In the genomic region with DNA sequence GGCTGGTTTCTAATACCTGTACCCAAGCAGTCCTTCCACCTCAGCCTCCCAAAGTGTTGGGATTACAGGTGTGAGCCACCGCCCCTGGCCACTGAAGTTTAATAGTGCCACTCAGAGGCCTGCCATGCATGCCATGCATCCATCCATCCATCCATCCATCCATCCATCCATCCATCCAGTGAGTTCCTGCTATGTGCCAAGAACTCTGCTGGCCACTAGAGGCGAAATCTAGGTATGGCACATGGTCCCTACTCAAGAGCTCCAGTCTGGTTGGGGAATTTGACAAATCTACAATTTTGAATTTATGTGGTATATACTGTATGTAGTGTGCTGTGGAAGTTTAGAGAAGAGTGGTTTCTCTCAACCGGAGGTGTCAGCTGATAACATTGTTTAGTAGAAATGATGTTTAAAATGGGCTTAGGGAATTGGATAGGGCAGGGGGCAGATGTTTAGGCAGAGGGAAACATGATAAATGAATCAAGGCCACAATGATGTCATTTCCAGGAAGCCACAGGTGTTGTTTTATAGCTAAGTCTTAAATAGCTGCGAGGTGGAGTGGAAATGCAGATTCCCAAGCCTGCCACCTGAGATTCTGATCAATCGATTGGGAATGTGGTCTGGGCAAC, we compare ENCODE assay signal across 8 cellular contexts.
DNase-seq lines count a peak whose midpoint lies in the region; ATAC-seq, FAIRE-seq and TF ChIP-seq lines count a peak whose summit lies in the region.

No MANE protein-coding gene starts in this region.

- no peaks in the 10 kb centered on the region for H3K27me3 ChIP-seq in HepG2 (ENCODE audit: control insufficient read depth in 1 of 2, insufficient read depth in 2 of 2, low read length in 2 of 2)

- peaks cover 17% of the 10 kb centered on the region for H3K4me1 Mint-ChIP-seq in Calu3 (ENCODE audit: low read depth, unreplicated experiment)
- peaks cover 4% of the 10 kb centered on the region for H3K4me1 Mint-ChIP-seq in activated CD8-positive, alpha-beta T cell treated with anti-CD3 and anti-CD28 coated beads, Interleukin-2, amount 10 ng/mL, durations not matched to agents 7 days and 5 days (ENCODE audit: low read depth)

- POLR2A ChIA-PET in HEK293T (lab: Yijun Ruan, JAX), result no interaction called here
- POLR2A ChIA-PET in activated CD8-positive, alpha-beta T cell treated with anti-CD3 and anti-CD28 coated beads, Interleukin-2, amount 10 ng/mL, durations not matched to agents 7 days and 5 days (lab: Charles Lee), result interaction anchor here (0.6 kb wide), 1 partner anchor 15 kb away, joined by 4 read pairs; no protein-coding TSS in a partner anchor
- POLR2A ChIA-PET in HepG2 (lab: Yijun Ruan, JAX), result no interaction called here

- H3K27ac Mint-ChIP-seq in Calu3 (ENCODE audit: unreplicated experiment), result no peak overlapping the region
- H3K27ac Mint-ChIP-seq in activated CD8-positive, alpha-beta T cell treated with anti-CD3 and anti-CD28 coated beads, Interleukin-2, amount 10 ng/mL, durations not matched to agents 7 days and 5 days, result no peak overlapping the region

- H2AFZ ChIP-seq in HepG2 (ENCODE audit: low read length), result no peak overlapping the region

- no peak overlapping the region for H3K27ac ChIP-seq in HepG2 (ENCODE audit: extremely low read length, insufficient read depth, low read length)

- no peaks in the 10 kb centered on the region for H3K79me2 ChIP-seq in HepG2 (ENCODE audit: insufficient read depth, low read length)

- no peaks in the 10 kb centered on the region for H3K9me3 Mint-ChIP-seq in Calu3 (ENCODE audit: low read depth, unreplicated experiment)
- H3K9me3 Mint-ChIP-seq in activated CD8-positive, alpha-beta T cell treated with anti-CD3 and anti-CD28 coated beads, Interleukin-2, amount 10 ng/mL, durations not matched to agents 7 days and 5 days (ENCODE audit: insufficient read depth), result no peaks in the 10 kb centered on the region

- 0 out of 2 replicates have a peak, but pooled peaks have one; percentile 11 for TF ChIP-seq RAD21 in HepG2 (CRISPR knock-in tag; IDR thresholded peaks at IDR 0.05)

- H3K36me3 ChIP-seq in HepG2 (replicated peaks in 1 of 2; ENCODE audit: control insufficient read depth in 1 of 2, insufficient read depth in 2 of 2, low read length in 2 of 2), result no peaks in the 10 kb centered on the region

- TF ChIP-seq EP300 in HepG2 (IDR thresholded peaks at IDR 0.05; ENCODE audit: low read depth in 2 of 2, low read length in 2 of 2) (no peak), HepG2 (CRISPR knock-in tag; IDR thresholded peaks at IDR 0.05; ENCODE audit: borderline replicate concordance) (no peak)

- H3K4me1 ChIP-seq in HepG2 (ENCODE audit: insufficient read depth, low read length), result no peaks in the 10 kb centered on the region

- H4K20me1 ChIP-seq in HepG2 (ENCODE audit: insufficient read depth, low read length), result no peaks in the 10 kb centered on the region

- DNase-seq in Calu3, result peak; percentile 45
- DNase-seq in HEK293T (ENCODE audit: extremely low spot score), result peak; percentile 30
- DNase-seq in activated CD8-positive, alpha-beta T cell treated with anti-CD3 and anti-CD28 coated beads, Interleukin-2, amount 10 ng/mL, durations not matched to agents 7 days and 5 days, result peak; percentile 23
- peak; percentile 40 for DNase-seq in HepG2 (ENCODE audit: low spot score)
- no peak for DNase-seq in activated T-cell treated with anti-CD3 and anti-CD28 coated beads for 4 hours

- BruUV-seq in Calu3 (replicated peaks; lab: Mats Ljungman, UMichigan) (no TSS peak), HepG2 (replicated peaks; lab: Mats Ljungman, UMichigan) (no TSS peak)

- no peak overlapping the region for H3K4me2 ChIP-seq in HepG2 (ENCODE audit: low read depth, low read length)

- intact Hi-C loops in Calu3 (cut with micrococcal nuclease; ENCODE audit: unreplicated experiment) (no loop called here), HepG2 (cut with micrococcal nuclease; ENCODE audit: unreplicated experiment) (loop anchor here (5.0 kb wide), 1 partner anchor 157 kb away; a partner anchor contains a TSS)

- in situ Hi-C loops in HepG2 (cut with HindIII; ENCODE audit: extremely low pct_ligation_motif_present, low pct_unique_long_range_greater_than_20kb), result loop anchor here (10.0 kb wide), 1 partner anchor 155 kb away; a partner anchor contains a TSS

- no peaks in the 10 kb centered on the region for H3K27me3 Mint-ChIP-seq in Calu3 (ENCODE audit: unreplicated experiment)
- peaks cover 6% of the 10 kb centered on the region for H3K27me3 Mint-ChIP-seq in activated CD8-positive, alpha-beta T cell treated with anti-CD3 and anti-CD28 coated beads, Interleukin-2, amount 10 ng/mL, durations not matched to agents 7 days and 5 days (ENCODE audit: low read depth)

- H3K4me3 Mint-ChIP-seq in Calu3 (ENCODE audit: low read depth, unreplicated experiment), result no peak overlapping the region
- no peak overlapping the region for H3K4me3 Mint-ChIP-seq in activated CD8-positive, alpha-beta T cell treated with anti-CD3 and anti-CD28 coated beads, Interleukin-2, amount 10 ng/mL, durations not matched to agents 7 days and 5 days

- H3K4me3 ChIP-seq in HepG2 (replicated peaks in 1 of 3; ENCODE audit: insufficient read depth in 1 of 3, low read depth in 2 of 3, low read length in 3 of 3), result no peak overlapping the region

- no peak for TF ChIP-seq POLR2A in HepG2 (IDR thresholded peaks at IDR 0.05; ENCODE audit: insufficient read depth in 1 of 2, low read depth in 2 of 2, low read length in 2 of 2)

- H3K36me3 Mint-ChIP-seq in Calu3 (ENCODE audit: insufficient read depth, unreplicated experiment), result no peaks in the 10 kb centered on the region
- no peaks in the 10 kb centered on the region for H3K36me3 Mint-ChIP-seq in activated CD8-positive, alpha-beta T cell treated with anti-CD3 and anti-CD28 coated beads, Interleukin-2, amount 10 ng/mL, durations not matched to agents 7 days and 5 days (ENCODE audit: low read depth)

- 41% methylated on average over 5 of the region's 5 CpGs for WGBS in HepG2 (ENCODE audit: low lambda C conversion rate)

- FAIRE-seq in HepG2 (lab: Jason Lieb, UNC), result peak; percentile 40

- ATAC-seq in activated CD8-positive, alpha-beta T cell treated with anti-CD3 and anti-CD28 coated beads, Interleukin-2, amount 10 ng/mL, durations not matched to agents 7 days and 5 days, result no peak
- ATAC-seq in HepG2 (peak; percentile 74), GM18868 (IDR thresholded peaks at IDR 0.05; ENCODE audit: unreplicated experiment) (no peak), GM18498 (IDR thresholded peaks at IDR 0.05; ENCODE audit: unreplicated experiment) (no peak)
- ATAC-seq in activated CD4-positive, CD25-positive, alpha-beta regulatory T cell treated with anti-CD3 and anti-CD28 coated beads, Interleukin-2, amount 50 U/mL, for 24 hours, result no peak

- H3K9me3 ChIP-seq in HepG2 (ENCODE audit: low read length), result no peaks in the 10 kb centered on the region

- CTCF ChIA-PET in Calu3 (lab: Charles Lee) (interaction anchor here (0.5 to 1.8 kb wide), 13 partner anchors 10 to 215 kb away, joined by 3 to 9 read pairs (median 4); no protein-coding TSS in a partner anchor), HEK293T (lab: Yijun Ruan, JAX) (interaction anchor here (0.5 to 1.4 kb wide), 9 partner anchors 8 to 1956 kb away, joined by 3 to 6 read pairs (median 3); no protein-coding TSS in a partner anchor), HepG2 (lab: Yijun Ruan, JAX; ENCODE audit: low intra/inter-chr PET ratio, low total read pairs) (no interaction called here)
- CTCF ChIA-PET in activated CD8-positive, alpha-beta T cell treated with anti-CD3 and anti-CD28 coated beads, Interleukin-2, amount 10 ng/mL, durations not matched to agents 7 days and 5 days (lab: Charles Lee), result interaction anchor here (0.7 to 1.6 kb wide), 3 partner anchors 9 to 34 kb away, joined by 3 read pairs; no protein-coding TSS in a partner anchor

- TF ChIP-seq CTCF in Calu3 (IDR thresholded peaks at IDR 0.05; ENCODE audit: unreplicated experiment) (peak; percentile 72), HepG2 (CRISPR knock-in tag; IDR thresholded peaks at IDR 0.05) (peak; percentile 69)

- no peak overlapping the region for H3K9ac ChIP-seq in HepG2 (ENCODE audit: insufficient read depth, low read depth, low read length)

TF ChIP-seq in HEK293T, 16 proteins besides CTCF, POLR2A, EP300 and RAD21 (continues in another document):
- TF ChIP-seq FOXM1 (IDR thresholded peaks at IDR 0.05; ENCODE audit: borderline replicate concordance), result no peak
- no peak for TF ChIP-seq ELF4 (IDR thresholded peaks at IDR 0.05)
- no peak for TF ChIP-seq L3MBTL2 (conservative IDR thresholded peaks at IDR 0.05)
- no peak for TF ChIP-seq SUZ12 (IDR thresholded peaks at IDR 0.05)
- TF ChIP-seq ARNT (IDR thresholded peaks at IDR 0.05), result no peak
- no peak for TF ChIP-seq BHLHE40 (IDR thresholded peaks at IDR 0.05; ENCODE audit: borderline replicate concordance)
- no peak for TF ChIP-seq FOXA1 (IDR thresholded peaks at IDR 0.05)
- no peak for TF ChIP-seq LEF1 (IDR thresholded peaks at IDR 0.05; ENCODE audit: borderline replicate concordance)
- no peak for TF ChIP-seq FOXK2 (IDR thresholded peaks at IDR 0.05)

TF ChIP-seq in HepG2, 621 proteins besides CTCF, POLR2A, EP300 and RAD21 (continues in another document):
- TF ChIP-seq STAG1 (CRISPR knock-in tag; IDR thresholded peaks at IDR 0.05) (peak; percentile 66), ZNF780A (CRISPR knock-in tag; IDR thresholded peaks at IDR 0.05) (no peak), ZNF441 (CRISPR knock-in tag; IDR thresholded peaks at IDR 0.05; ENCODE audit: borderline replicate concordance) (no peak), ZFY (CRISPR knock-in tag; IDR thresholded peaks at IDR 0.05) (no peak), KAT2B (IDR thresholded peaks at IDR 0.05; ENCODE audit: borderline replicate concordance, low read depth, low read length) (no peak), TEAD3 (CRISPR knock-in tag; optimal IDR thresholded peaks at IDR 0.05; ENCODE audit: borderline replicate concordance) (peak; percentile 21), ZNF644 (CRISPR knock-in tag; IDR thresholded peaks at IDR 0.05; ENCODE audit: low read depth) (0 out of 2 replicates have a peak, but pooled peaks have one; percentile 35), SMC3 (IDR thresholded peaks at IDR 0.05; ENCODE audit: low read length) (peak; percentile 18; the same call in 1 of the 2 replicates)
- TF ChIP-seq, protein P1, sequence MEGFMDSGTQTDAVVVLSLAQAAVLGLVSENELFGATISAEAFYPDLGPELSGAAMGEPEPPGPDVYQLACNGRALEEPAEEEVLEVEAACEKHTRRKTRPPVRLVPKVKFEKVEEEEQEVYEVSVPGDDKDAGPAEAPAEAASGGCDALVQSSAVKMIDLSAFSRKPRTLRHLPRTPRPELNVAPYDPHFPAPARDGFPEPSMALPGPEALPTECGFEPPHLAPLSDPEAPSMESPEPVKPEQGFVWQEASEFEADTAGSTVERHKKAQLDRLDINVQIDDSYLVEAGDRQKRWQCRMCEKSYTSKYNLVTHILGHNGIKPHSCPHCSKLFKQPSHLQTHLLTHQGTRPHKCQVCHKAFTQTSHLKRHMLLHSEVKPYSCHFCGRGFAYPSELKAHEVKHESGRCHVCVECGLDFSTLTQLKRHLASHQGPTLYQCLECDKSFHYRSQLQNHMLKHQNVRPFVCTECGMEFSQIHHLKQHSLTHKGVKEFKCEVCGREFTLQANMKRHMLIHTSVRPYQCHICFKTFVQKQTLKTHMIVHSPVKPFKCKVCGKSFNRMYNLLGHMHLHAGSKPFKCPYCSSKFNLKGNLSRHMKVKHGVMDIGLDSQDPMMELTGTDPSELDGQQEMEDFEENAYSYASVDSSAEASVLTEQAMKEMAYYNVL (CRISPR knock-in tag; IDR thresholded peaks at IDR 0.05; ENCODE audit: borderline replicate concordance), result peak; percentile 99
